ENCODE assay signal across 1 cellular context in genomic region chr12:9364224-9365176, GRCh38.
A peak's percentile ranks its signal among the peaks of the same experiment; 100 is the strongest.
TF ChIP-seq lines count a peak whose summit lies in the region.

No MANE protein-coding gene starts in this region.

TF ChIP-seq in K562, 482 proteins besides CTCF, POLR2A, EP300 and RAD21 (continued from another document and continues in another):
- TF ChIP-seq IRF1 (CRISPR knock-in tag; IDR thresholded peaks at IDR 0.05; ENCODE audit: borderline replicate concordance) (no peak), KLF13 (tag; IDR thresholded peaks at IDR 0.05; ENCODE audit: borderline replicate concordance, low read depth) (no peak), NR2C2 (CRISPR knock-in tag; IDR thresholded peaks at IDR 0.05) (no peak), NR2C2 (tag; IDR thresholded peaks at IDR 0.05) (peak; percentile 67; the same call in 1 of the 2 replicates), ZKSCAN1 (IDR thresholded peaks at IDR 0.05; ENCODE audit: low read depth, low read length) (no peak), HBP1 (CRISPR knock-in tag; IDR thresholded peaks at IDR 0.05) (peak; percentile 89), ZNF224 (CRISPR knock-in tag; IDR thresholded peaks at IDR 0.05) (no peak), DIDO1 (tag; IDR thresholded peaks at IDR 0.05; ENCODE audit: low read depth) (no peak), ZBTB8A (IDR thresholded peaks at IDR 0.05; ENCODE audit: partially characterized antibody) (no peak), ATF2 (CRISPR knock-in tag; IDR thresholded peaks at IDR 0.05) (no peak), ZBTB9 (CRISPR knock-in tag; IDR thresholded peaks at IDR 0.05) (peak; percentile 55; the same call in 1 of the 2 replicates), POLR2H (tag; IDR thresholded peaks at IDR 0.05; ENCODE audit: low read depth) (peak; percentile 91), ZFP1 (CRISPR knock-in tag; IDR thresholded peaks at IDR 0.05) (no peak), ZHX1 (conservative IDR thresholded peaks at IDR 0.05; ENCODE audit: low read length) (no peak), TEAD2 (tag; IDR thresholded peaks at IDR 0.05) (no peak), HES1 (IDR thresholded peaks at IDR 0.05; ENCODE audit: low read depth) (no peak), CBX3 (IDR thresholded peaks at IDR 0.05; ENCODE audit: borderline replicate concordance in 1 of 2, low read length in 2 of 2) (no peak), ASH1L (IDR thresholded peaks at IDR 0.05; ENCODE audit: borderline replicate concordance, low read depth, partially characterized antibody) (no peak), UBTF (IDR thresholded peaks at IDR 0.05; ENCODE audit: borderline replicate concordance in 1 of 2, low read depth in 2 of 2, low read length in 2 of 2) (no peak), ZNF586 (CRISPR knock-in tag; conservative IDR thresholded peaks at IDR 0.05) (no peak), NR4A1 (CRISPR knock-in tag; IDR thresholded peaks at IDR 0.05) (no peak), NR4A1 (tag; IDR thresholded peaks at IDR 0.05) (no peak), CBX5 (IDR thresholded peaks at IDR 0.05; ENCODE audit: borderline replicate concordance, low read depth) (no peak), MAFK (IDR thresholded peaks at IDR 0.05; ENCODE audit: low read length) (no peak), ZNF175 (CRISPR knock-in tag; IDR thresholded peaks at IDR 0.05; ENCODE audit: low read depth) (no peak), ZNF124 (CRISPR knock-in tag; IDR thresholded peaks at IDR 0.05) (no peak), XRCC4 (IDR thresholded peaks at IDR 0.05; ENCODE audit: extremely low read depth, insufficient read depth, insufficient read length) (no peak), NFATC3 (IDR thresholded peaks at IDR 0.05) (no peak), ZNF699 (CRISPR knock-in tag; IDR thresholded peaks at IDR 0.05; ENCODE audit: insufficient replicate concordance) (no peak), ZNF41 (CRISPR knock-in tag; conservative IDR thresholded peaks at IDR 0.05) (no peak), ZNF217 (CRISPR knock-in tag; IDR thresholded peaks at IDR 0.05) (no peak), ZNF274 (IDR thresholded peaks at IDR 0.05; ENCODE audit: borderline replicate concordance, low read depth, low read length) (no peak), ZNF766 (CRISPR knock-in tag; conservative IDR thresholded peaks at IDR 0.05) (0 out of 2 replicates have a peak, but pooled peaks have one; percentile 30), SAFB (IDR thresholded peaks at IDR 0.05; ENCODE audit: borderline replicate concordance, low read depth, low read length) (no peak), POLR3A (IDR thresholded peaks at IDR 0.05; ENCODE audit: borderline replicate concordance, extremely low read depth, insufficient read depth, insufficient read length) (no peak), PML (IDR thresholded peaks at IDR 0.05; ENCODE audit: low read length) (peak; percentile 79; the same call in 1 of the 2 replicates), CHD1 (IDR thresholded peaks at IDR 0.05; ENCODE audit: low read length) (no peak), TBL1XR1 (IDR thresholded peaks at IDR 0.05; ENCODE audit: low read length in 2 of 2) (no peak), ZNF57 (CRISPR knock-in tag; IDR thresholded peaks at IDR 0.05) (no peak), TAF1 (IDR thresholded peaks at IDR 0.05; ENCODE audit: control insufficient read depth, extremely low read depth, insufficient read depth, low read length, severe bottlenecking) (no peak), ZNF444 (CRISPR knock-in tag; IDR thresholded peaks at IDR 0.05) (no peak), TAF9B (IDR thresholded peaks at IDR 0.05; ENCODE audit: partially characterized antibody) (no peak)
- TF ChIP-seq, protein P1, sequence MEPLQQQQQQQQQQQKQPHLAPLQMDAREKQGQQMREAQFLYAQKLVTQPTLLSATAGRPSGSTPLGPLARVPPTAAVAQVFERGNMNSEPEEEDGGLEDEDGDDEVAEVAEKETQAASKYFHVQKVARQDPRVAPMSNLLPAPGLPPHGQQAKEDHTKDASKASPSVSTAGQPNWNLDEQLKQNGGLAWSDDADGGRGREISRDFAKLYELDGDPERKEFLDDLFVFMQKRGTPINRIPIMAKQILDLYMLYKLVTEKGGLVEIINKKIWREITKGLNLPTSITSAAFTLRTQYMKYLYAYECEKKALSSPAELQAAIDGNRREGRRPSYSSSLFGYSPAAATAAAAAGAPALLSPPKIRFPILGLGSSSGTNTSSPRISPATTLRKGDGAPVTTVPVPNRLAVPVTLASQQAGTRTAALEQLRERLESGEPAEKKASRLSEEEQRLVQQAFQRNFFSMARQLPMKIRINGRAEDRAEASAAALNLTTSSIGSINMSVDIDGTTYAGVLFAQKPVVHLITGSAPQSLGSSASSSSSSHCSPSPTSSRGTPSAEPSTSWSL (CRISPR knock-in tag; IDR thresholded peaks at IDR 0.05; ENCODE audit: borderline replicate concordance) = no peak
- TF ChIP-seq, protein P2, sequence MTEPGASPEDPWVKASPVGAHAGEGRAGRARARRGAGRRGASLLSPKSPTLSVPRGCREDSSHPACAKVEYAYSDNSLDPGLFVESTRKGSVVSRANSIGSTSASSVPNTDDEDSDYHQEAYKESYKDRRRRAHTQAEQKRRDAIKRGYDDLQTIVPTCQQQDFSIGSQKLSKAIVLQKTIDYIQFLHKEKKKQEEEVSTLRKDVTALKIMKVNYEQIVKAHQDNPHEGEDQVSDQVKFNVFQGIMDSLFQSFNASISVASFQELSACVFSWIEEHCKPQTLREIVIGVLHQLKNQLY (CRISPR knock-in tag; conservative IDR thresholded peaks at IDR 0.05) = no peak
- TF ChIP-seq, protein P3, sequence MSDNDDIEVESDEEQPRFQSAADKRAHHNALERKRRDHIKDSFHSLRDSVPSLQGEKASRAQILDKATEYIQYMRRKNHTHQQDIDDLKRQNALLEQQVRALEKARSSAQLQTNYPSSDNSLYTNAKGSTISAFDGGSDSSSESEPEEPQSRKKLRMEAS (CRISPR knock-in tag; IDR thresholded peaks at IDR 0.05) = no peak
- TF ChIP-seq, protein P4, sequence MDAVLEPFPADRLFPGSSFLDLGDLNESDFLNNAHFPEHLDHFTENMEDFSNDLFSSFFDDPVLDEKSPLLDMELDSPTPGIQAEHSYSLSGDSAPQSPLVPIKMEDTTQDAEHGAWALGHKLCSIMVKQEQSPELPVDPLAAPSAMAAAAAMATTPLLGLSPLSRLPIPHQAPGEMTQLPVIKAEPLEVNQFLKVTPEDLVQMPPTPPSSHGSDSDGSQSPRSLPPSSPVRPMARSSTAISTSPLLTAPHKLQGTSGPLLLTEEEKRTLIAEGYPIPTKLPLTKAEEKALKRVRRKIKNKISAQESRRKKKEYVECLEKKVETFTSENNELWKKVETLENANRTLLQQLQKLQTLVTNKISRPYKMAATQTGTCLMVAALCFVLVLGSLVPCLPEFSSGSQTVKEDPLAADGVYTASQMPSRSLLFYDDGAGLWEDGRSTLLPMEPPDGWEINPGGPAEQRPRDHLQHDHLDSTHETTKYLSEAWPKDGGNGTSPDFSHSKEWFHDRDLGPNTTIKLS (IDR thresholded peaks at IDR 0.05; ENCODE audit: borderline replicate concordance, low read depth) = no peak
